Comparison of ENCODE assay signal across 24 cellular contexts in genomic region chr11:126408496-126408895, GRCh38.
"Had no signal": no experiment of that assay in that cellular context is flagged by ENCODE, and none has a peak within 500 bp of the region (broad histone marks: within the 10 kb centered on the region; RNA-seq: fewer than 3 reads in every experiment).

No MANE protein-coding gene starts in this region.

- H3K36me3 ChIP-seq: transverse colon had no signal

- H3K4me3 Mint-ChIP-seq: activated B cell treated with CpG ODN at 0.5 μM for 24 hours; activated CD4-positive, alpha-beta T cell treated with anti-CD3 and anti-CD28 coated beads for 36 hours; activated naive CD8-positive, alpha-beta T cell; endodermal cell; memory B cell; naive thymus-derived CD8-positive, alpha-beta T cell; neural crest cell had no signal

- H3K4me1 ChIP-seq: parathyroid adenoma, psoas muscle had no signal

- DNase-seq: activated B cell treated with CpG ODN at 0.5 μM for 24 hours; activated CD4-positive, alpha-beta T cell treated with anti-CD3 and anti-CD28 coated beads for 36 hours; activated CD4-positive, alpha-beta T cell treated with anti-CD3 and anti-CD28 coated beads, Interleukin-2, amount 50 U/mL, for 4 hours; activated effector memory CD4-positive, alpha-beta T cell treated with Interleukin-2 at 50 U/mL for 16 hours; activated naive CD4-positive, alpha-beta T cell treated with Interleukin-2 at 50 U/mL for 16 hours; activated T-cell treated with anti-CD3 and anti-CD28 coated beads for 4 hours; anterior cingulate cortex; endodermal cell; foreskin melanocyte; midbrain; naive thymus-derived CD8-positive, alpha-beta T cell; nucleus accumbens; stimulated activated naive CD4-positive, alpha-beta T cell treated with Interleukin-2 at 50 U/mL for 16 hours; T-helper 17 cell; T1000; testis; transverse colon had no signal

- H3K4me1 Mint-ChIP-seq: activated B cell treated with CpG ODN at 0.5 μM for 24 hours; activated CD4-positive, alpha-beta T cell treated with anti-CD3 and anti-CD28 coated beads for 36 hours; memory B cell; naive thymus-derived CD8-positive, alpha-beta T cell had no signal

- H3K4me3 ChIP-seq: esophagus muscularis mucosa, psoas muscle, testis had no signal

- H3K9me3 Mint-ChIP-seq: activated B cell treated with CpG ODN at 0.5 μM for 24 hours; endodermal cell; memory B cell; naive thymus-derived CD8-positive, alpha-beta T cell; neural crest cell had no signal

- H3K9ac ChIP-seq: parathyroid adenoma had no signal

- H3K27me3 Mint-ChIP-seq: activated B cell treated with CpG ODN at 0.5 μM for 24 hours; activated CD4-positive, alpha-beta T cell treated with anti-CD3 and anti-CD28 coated beads for 36 hours; activated naive CD8-positive, alpha-beta T cell; memory B cell; naive thymus-derived CD8-positive, alpha-beta T cell; T-helper 17 cell had no signal

- ATAC-seq: activated CD4-positive, alpha-beta T cell treated with anti-CD3 and anti-CD28 coated beads for 36 hours; naive thymus-derived CD8-positive, alpha-beta T cell; psoas muscle; SK-N-SH treated with all-trans-retinoic acid at 6 μM for 48 hours; T-helper 17 cell had no signal

- H2AFZ ChIP-seq: parathyroid adenoma had no signal

- H3K79me2 ChIP-seq: parathyroid adenoma had no signal

- H3K27ac ChIP-seq: parathyroid adenoma, psoas muscle, transverse colon had no signal

- H3K27me3 ChIP-seq: esophagus muscularis mucosa, testis, transverse colon had no signal

- H3K27ac Mint-ChIP-seq: activated B cell treated with CpG ODN at 0.5 μM for 24 hours; activated CD4-positive, alpha-beta T cell treated with anti-CD3 and anti-CD28 coated beads for 36 hours; activated naive CD8-positive, alpha-beta T cell; endodermal cell; memory B cell; T-helper 17 cell had no signal

- H3K9me3 ChIP-seq: esophagus muscularis mucosa, psoas muscle, testis, transverse colon had no signal
